Comparison of ENCODE assay signal across 23 cellular contexts in the genomic region with DNA sequence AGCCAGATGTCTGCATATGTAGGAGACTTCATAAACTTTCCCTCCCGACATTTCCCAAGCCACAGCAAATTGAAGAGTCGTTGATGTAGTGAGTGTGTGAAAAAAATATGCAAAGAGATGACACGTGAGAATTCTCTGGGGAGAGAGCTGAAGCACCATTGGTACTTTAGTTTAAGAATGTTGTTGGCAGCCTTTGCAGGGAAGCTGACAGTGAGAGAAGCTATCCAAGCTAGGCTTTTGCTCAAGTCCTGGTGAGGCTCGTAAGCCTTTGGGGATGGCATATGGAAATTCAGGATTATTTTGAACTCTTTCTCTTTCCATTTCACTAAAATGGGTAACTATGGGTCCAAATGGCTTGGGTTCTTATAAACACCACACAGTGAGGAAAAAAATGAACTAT.
DNase-seq lines count a peak whose midpoint lies in the region; ATAC-seq and TF ChIP-seq lines count a peak whose summit lies in the region.
"Had no signal": no experiment of that assay in that cellular context is flagged by ENCODE, and none has a peak within 500 bp of the region (broad histone marks: within the 10 kb centered on the region; RNA-seq: fewer than 3 reads in every experiment).

No MANE protein-coding gene starts in this region.

- H4K20me1 ChIP-seq in IMR-90 (ENCODE audit: insufficient read depth, low read length) = no peaks in the 10 kb centered on the region

- TF ChIP-seq RAD21 in IMR-90 (IDR thresholded peaks at IDR 0.05; ENCODE audit: low read length) = no peak

- H3K23ac ChIP-seq in IMR-90 (ENCODE audit: low read depth, low read length) = no peak overlapping the region

- no peaks in the 10 kb centered on the region for H3K27me3 ChIP-seq in IMR-90 (ENCODE audit: control insufficient read depth, insufficient read depth, low read length)
- H3K27me3 ChIP-seq: Peyer's patch, sigmoid colon, vagina had no signal

- dilution Hi-C loops in IMR-90 (cut with HindIII; ENCODE audit: low sequenced_read_pairs, unreplicated experiment) = no loop called here

- WGBS in IMR-90 (ENCODE audit: extremely low coverage in 2 of 2, insufficient read length in 1 of 2), 2 experiments = 0% methylated on average over 1 of the region's 4 CpGs; no CpG with 5 or more reads in 1 of the 2 experiments

- H3K4me3 ChIP-seq in AG09309 (ENCODE audit: control insufficient read depth, low read depth, low read length) (no peak overlapping the region), IMR-90 (ENCODE audit: insufficient read depth, low read depth, low read length) (no peak overlapping the region)
- H3K4me3 ChIP-seq: Peyer's patch, sigmoid colon, vagina had no signal

- H2AFZ ChIP-seq in IMR-90 (replicated peaks; ENCODE audit: low read length, poor library complexity) = no peak overlapping the region

- TF ChIP-seq CTCF in AG09309 (IDR thresholded peaks at IDR 0.05; ENCODE audit: control insufficient read depth, insufficient read depth, low read depth, low read length, missing control alignments) (no peak), IMR-90 (conservative IDR thresholded peaks at IDR 0.05; ENCODE audit: low read depth, low read length) (no peak)

- H2BK20ac ChIP-seq in IMR-90 (ENCODE audit: low read depth, low read length) = no peak overlapping the region

- no peaks in the 10 kb centered on the region for H3K9me1 ChIP-seq in IMR-90 (ENCODE audit: insufficient read depth, low read length)

- H3K18ac ChIP-seq in IMR-90 (ENCODE audit: low read depth, low read length) = peak overlapping the region; percentile 60

- peak overlapping the region; percentile 63 for H4K5ac ChIP-seq in IMR-90 (ENCODE audit: low read depth, low read length)

- DNase-seq in AG09309 (ENCODE audit: low read depth) (peak; percentile 17), IMR-90 (peak; percentile 38), fibroblast of gingiva (ENCODE audit: low read depth) (peak; percentile 30), myocyte (ENCODE audit: low read depth) (peak; percentile 21), NCI-H345 treated with DMSO at 0.1 percent for 48 hours (lab: John Stamatoyannopoulos, UW; ENCODE audit: unreplicated experiment) (no peak), 8988T (no peak), GF-D8 (lab: John Stamatoyannopoulos, UW) (no peak)
- no peak for DNase-seq in central memory CD4-positive, alpha-beta T cell
- DNase-seq: activated CD8-positive, alpha-beta memory T cell treated with anti-CD3 and anti-CD28 coated beads for 24 hours; activated naive CD4-positive, alpha-beta T cell; activated T-cell treated with anti-CD3 and anti-CD28 coated beads, Interleukin-2, amount 50 U/mL, for 4 hours; aorta; cerebellar nuclear complex; erythroblast; head of caudate nucleus; left cardiac atrium; NCI-H1048; NCI-H345; nephron progenitor cell; Peyer's patch; sigmoid colon had no signal

- H2BK15ac ChIP-seq in IMR-90 (ENCODE audit: low read depth, low read length) = no peak overlapping the region

- H3K4me2 ChIP-seq in IMR-90 (ENCODE audit: low read depth, low read length) = peak overlapping the region; percentile 84

- H3K4me1 ChIP-seq in IMR-90 (ENCODE audit: control insufficient read depth, insufficient read depth, low read length) = peaks cover 3% of the 10 kb centered on the region
- H3K4me1 ChIP-seq: Peyer's patch, vagina had no signal

- no peak overlapping the region for H3K4ac ChIP-seq in IMR-90 (ENCODE audit: low read depth, low read length)

- H4K8ac ChIP-seq in IMR-90 (ENCODE audit: low read depth in 2 of 2, low read length in 2 of 2) = peak overlapping the region in 1 of 2 experiments; percentile 34; a peak in 1 of 4 replicates

- ATAC-seq in IMR-90 (ENCODE audit: low read depth) = peak; percentile 75
- ATAC-seq: activated T-cell treated with anti-CD3 and anti-CD28 coated beads, Interleukin-2, amount 50 U/mL, for 4 hours; left cardiac atrium; stimulated activated effector memory CD8-positive, alpha-beta T cell treated with anti-CD3 and anti-CD28 coated beads, Interleukin-12 subunit alpha, Interleukin-12 subunit beta, amount 100 ng/mL, for 72 hours had no signal

- no TSS peak for BruUV-seq in IMR-90 (replicated peaks; lab: Mats Ljungman, UMichigan)

- peak overlapping the region; percentile 51 for H2BK5ac ChIP-seq in IMR-90 (ENCODE audit: low read depth, low read length, poor library complexity, severe bottlenecking)

- no peak overlapping the region for H3K56ac ChIP-seq in IMR-90 (ENCODE audit: extremely low read depth, insufficient read depth, low read length)

- H3K79me1 ChIP-seq in IMR-90 (ENCODE audit: low read depth in 1 of 2, low read length in 2 of 2) = no peaks in the 10 kb centered on the region

- CTCF ChIA-PET in IMR-90 (lab: Yijun Ruan, JAX) = interaction anchor here (1.3 kb wide), 1 partner anchor 34 kb away, joined by 3 read pairs; no protein-coding TSS in a partner anchor

- H2AK5ac ChIP-seq in IMR-90 (ENCODE audit: low read depth, low read length) = no peak overlapping the region

- no peak overlapping the region for H2AK9ac ChIP-seq in IMR-90 (replicated peaks; ENCODE audit: low read depth, low read length, poor library complexity)

- in situ Hi-C loops in IMR-90 (cut with MboI; ENCODE audit: low sequenced_read_pairs) = no loop called here

- H3K36me3 ChIP-seq in IMR-90 (ENCODE audit: control insufficient read depth, insufficient read depth, low read length) = no peaks in the 10 kb centered on the region
- H3K36me3 ChIP-seq: Peyer's patch, sigmoid colon, vagina had no signal

- no peaks in the 10 kb centered on the region for H3K9me3 ChIP-seq in IMR-90 (ENCODE audit: control insufficient read depth, insufficient read depth, low read length)
- H3K9me3 ChIP-seq: Peyer's patch, sigmoid colon, vagina had no signal

- no peak overlapping the region for H4K91ac ChIP-seq in IMR-90 (ENCODE audit: insufficient read depth, low read depth, low read length)

- intact Hi-C loops in IMR-90 (cut with micrococcal nuclease) = loop anchor here (2.0 kb wide), 1 partner anchor 256 kb away; the partner anchor contains the start of genes FANCB and MOSPD2

- POLR2A ChIA-PET in IMR-90 (lab: Charles Lee; ENCODE audit: unreplicated experiment) = interaction anchor here (0.9 kb wide), 1 partner anchor 251 kb away, joined by 3 read pairs; no protein-coding TSS in a partner anchor

- peak overlapping the region; percentile 50; the same call in 1 of the 2 replicates for H3K9ac ChIP-seq in IMR-90 (ENCODE audit: low read depth, low read length)

- no peak overlapping the region for H3K14ac ChIP-seq in IMR-90 (replicated peaks; ENCODE audit: low read depth, low read length)

- TF ChIP-seq POLR2A in IMR-90 (IDR thresholded peaks at IDR 0.05; ENCODE audit: low read depth, low read length) = no peak

- peak overlapping the region; percentile 81; the same call in 1 of the 2 replicates for H3K27ac ChIP-seq in IMR-90 (ENCODE audit: insufficient read depth, low read length)
- H3K27ac ChIP-seq: Peyer's patch, vagina had no signal

- H2BK120ac ChIP-seq in IMR-90 (ENCODE audit: low read depth, low read length) = peak overlapping the region; percentile 75

TF ChIP-seq in IMR-90, 13 proteins besides CTCF, POLR2A, EP300 and RAD21:
- no peak for TF ChIP-seq SMC3 (IDR thresholded peaks at IDR 0.05; ENCODE audit: low read depth, low read length)
- TF ChIP-seq ELK1 (IDR thresholded peaks at IDR 0.05; ENCODE audit: borderline replicate concordance, low read depth, low read length) = no peak
- TF ChIP-seq MXI1 (IDR thresholded peaks at IDR 0.05; ENCODE audit: borderline replicate concordance, low read depth, low read length) = no peak
- no peak for TF ChIP-seq FOS (IDR thresholded peaks at IDR 0.05; ENCODE audit: low read depth, low read length)
- TF ChIP-seq, protein P1, sequence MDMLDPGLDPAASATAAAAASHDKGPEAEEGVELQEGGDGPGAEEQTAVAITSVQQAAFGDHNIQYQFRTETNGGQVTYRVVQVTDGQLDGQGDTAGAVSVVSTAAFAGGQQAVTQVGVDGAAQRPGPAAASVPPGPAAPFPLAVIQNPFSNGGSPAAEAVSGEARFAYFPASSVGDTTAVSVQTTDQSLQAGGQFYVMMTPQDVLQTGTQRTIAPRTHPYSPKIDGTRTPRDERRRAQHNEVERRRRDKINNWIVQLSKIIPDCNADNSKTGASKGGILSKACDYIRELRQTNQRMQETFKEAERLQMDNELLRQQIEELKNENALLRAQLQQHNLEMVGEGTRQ (IDR thresholded peaks at IDR 0.05; ENCODE audit: low read depth, low read length) = no peak
- TF ChIP-seq NFE2L2 (IDR thresholded peaks at IDR 0.05; ENCODE audit: low read depth, low read length) = no peak
- no peak for TF ChIP-seq CHD1 (IDR thresholded peaks at IDR 0.05; ENCODE audit: low read depth, low read length)
- TF ChIP-seq RFX5 (IDR thresholded peaks at IDR 0.05; ENCODE audit: low read depth, low read length) = no peak
- no peak for TF ChIP-seq BHLHE40 (IDR thresholded peaks at IDR 0.05; ENCODE audit: low read depth, low read length)
- TF ChIP-seq MAZ (IDR thresholded peaks at IDR 0.05; ENCODE audit: borderline replicate concordance, low read depth, low read length) = no peak
- no peak for TF ChIP-seq MAFK (IDR thresholded peaks at IDR 0.05; ENCODE audit: low read depth, low read length)
- no peak for TF ChIP-seq RCOR1 (IDR thresholded peaks at IDR 0.05; ENCODE audit: insufficient replicate concordance, low read length)
- no peak for TF ChIP-seq CEBPB (IDR thresholded peaks at IDR 0.05; ENCODE audit: low read depth, low read length)

Comparison
In these comparisons a context has a peak if more than half of its experiments do, and no peak if none do; other contexts are left out.
1. DNase-seq: peak in AG09309 (single experiment), IMR-90 (single experiment), fibroblast of gingiva (single experiment) and myocyte (single experiment); none in NCI-H345 treated with DMSO at 0.1 percent for 48 hours (single experiment), 8988T (single experiment), central memory CD4-positive, alpha-beta T cell (single experiment) and GF-D8 (single experiment).